ENCODE assay signal across 1 cellular context in the genomic region with DNA sequence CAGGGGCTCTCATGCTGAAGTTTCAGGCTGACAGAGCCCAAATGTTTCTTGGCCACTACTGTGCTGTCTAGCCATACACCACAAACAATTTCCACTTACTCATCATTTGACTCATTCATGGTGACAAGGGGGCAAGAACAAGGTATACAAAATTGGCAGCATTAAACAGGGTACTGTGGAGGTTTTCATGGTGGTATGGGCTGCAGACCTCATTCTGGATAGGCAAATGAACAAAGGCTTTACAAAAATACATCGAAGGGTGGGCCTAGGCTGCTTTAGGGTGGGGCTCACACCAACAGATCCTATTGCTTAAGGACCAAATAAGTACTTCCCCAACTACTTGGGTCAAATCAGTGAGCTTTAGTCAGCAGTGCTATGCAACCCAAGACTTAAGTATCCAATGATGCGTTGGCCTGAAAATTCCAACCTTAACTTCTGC.
TF ChIP-seq lines count a peak whose summit lies in the region.

No MANE protein-coding gene starts in this region.

TF ChIP-seq in GM12878, 131 proteins besides CTCF, POLR2A, EP300 and RAD21 (continued from another document):
- TF ChIP-seq SPI1 (IDR thresholded peaks at IDR 0.05; ENCODE audit: borderline replicate concordance, insufficient read depth, low read depth, low read length) = no peak
- TF ChIP-seq, protein P1, sequence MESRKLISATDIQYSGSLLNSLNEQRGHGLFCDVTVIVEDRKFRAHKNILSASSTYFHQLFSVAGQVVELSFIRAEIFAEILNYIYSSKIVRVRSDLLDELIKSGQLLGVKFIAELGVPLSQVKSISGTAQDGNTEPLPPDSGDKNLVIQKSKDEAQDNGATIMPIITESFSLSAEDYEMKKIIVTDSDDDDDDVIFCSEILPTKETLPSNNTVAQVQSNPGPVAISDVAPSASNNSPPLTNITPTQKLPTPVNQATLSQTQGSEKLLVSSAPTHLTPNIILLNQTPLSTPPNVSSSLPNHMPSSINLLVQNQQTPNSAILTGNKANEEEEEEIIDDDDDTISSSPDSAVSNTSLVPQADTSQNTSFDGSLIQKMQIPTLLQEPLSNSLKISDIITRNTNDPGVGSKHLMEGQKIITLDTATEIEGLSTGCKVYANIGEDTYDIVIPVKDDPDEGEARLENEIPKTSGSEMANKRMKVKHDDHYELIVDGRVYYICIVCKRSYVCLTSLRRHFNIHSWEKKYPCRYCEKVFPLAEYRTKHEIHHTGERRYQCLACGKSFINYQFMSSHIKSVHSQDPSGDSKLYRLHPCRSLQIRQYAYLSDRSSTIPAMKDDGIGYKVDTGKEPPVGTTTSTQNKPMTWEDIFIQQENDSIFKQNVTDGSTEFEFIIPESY (IDR thresholded peaks at IDR 0.05) = no peak
- no peak for TF ChIP-seq CBX5 (IDR thresholded peaks at IDR 0.05; ENCODE audit: low read depth)
- TF ChIP-seq BMI1 (IDR thresholded peaks at IDR 0.05; ENCODE audit: borderline replicate concordance) = no peak
- no peak for TF ChIP-seq YBX1 (IDR thresholded peaks at IDR 0.05)
- no peak for TF ChIP-seq MEF2B (IDR thresholded peaks at IDR 0.05; ENCODE audit: partially characterized antibody, poor library complexity, severe bottlenecking)
- TF ChIP-seq POU2F2 (IDR thresholded peaks at IDR 0.05; ENCODE audit: borderline replicate concordance, low read depth, low read length) = no peak
- no peak for TF ChIP-seq SP1 (IDR thresholded peaks at IDR 0.05; ENCODE audit: low read depth, low read length)
- TF ChIP-seq TCF7 (IDR thresholded peaks at IDR 0.05; ENCODE audit: borderline replicate concordance) = no peak
- TF ChIP-seq RUNX3 (IDR thresholded peaks at IDR 0.05; ENCODE audit: low read length) = peak; percentile 89
- TF ChIP-seq IRF4 (IDR thresholded peaks at IDR 0.05; ENCODE audit: low read depth, low read length) = 0 out of 2 replicates have a peak, but pooled peaks have one; percentile 62
- no peak for TF ChIP-seq MYC (IDR thresholded peaks at IDR 0.05; ENCODE audit: insufficient read depth, insufficient read length, insufficient replicate concordance, low read length, severe bottlenecking)
- peak; percentile 38 to 52; a peak in 2 of 4 replicates for TF ChIP-seq IKZF2 (IDR thresholded peaks at IDR 0.05)
- TF ChIP-seq BCL11A (IDR thresholded peaks at IDR 0.05; ENCODE audit: low read depth, low read length) = peak; percentile 46; the same call in 1 of the 2 replicates
- TF ChIP-seq HCFC1 (IDR thresholded peaks at IDR 0.05; ENCODE audit: low read length) = no peak
- no peak for TF ChIP-seq ZNF384 (IDR thresholded peaks at IDR 0.05; ENCODE audit: borderline replicate concordance, low read depth, low read length)
- peak; percentile 41; the same call in 1 of the 2 replicates for TF ChIP-seq MTA2 (IDR thresholded peaks at IDR 0.05; ENCODE audit: low read depth)
- TF ChIP-seq PAX8 (IDR thresholded peaks at IDR 0.05) = no peak
- TF ChIP-seq SMARCA5 (IDR thresholded peaks at IDR 0.05) = no peak
- TF ChIP-seq, protein P2, sequence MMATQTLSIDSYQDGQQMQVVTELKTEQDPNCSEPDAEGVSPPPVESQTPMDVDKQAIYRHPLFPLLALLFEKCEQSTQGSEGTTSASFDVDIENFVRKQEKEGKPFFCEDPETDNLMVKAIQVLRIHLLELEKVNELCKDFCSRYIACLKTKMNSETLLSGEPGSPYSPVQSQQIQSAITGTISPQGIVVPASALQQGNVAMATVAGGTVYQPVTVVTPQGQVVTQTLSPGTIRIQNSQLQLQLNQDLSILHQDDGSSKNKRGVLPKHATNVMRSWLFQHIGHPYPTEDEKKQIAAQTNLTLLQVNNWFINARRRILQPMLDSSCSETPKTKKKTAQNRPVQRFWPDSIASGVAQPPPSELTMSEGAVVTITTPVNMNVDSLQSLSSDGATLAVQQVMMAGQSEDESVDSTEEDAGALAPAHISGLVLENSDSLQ (IDR thresholded peaks at IDR 0.05) = 0 out of 2 replicates have a peak, but pooled peaks have one; percentile 8
- TF ChIP-seq, protein P3, sequence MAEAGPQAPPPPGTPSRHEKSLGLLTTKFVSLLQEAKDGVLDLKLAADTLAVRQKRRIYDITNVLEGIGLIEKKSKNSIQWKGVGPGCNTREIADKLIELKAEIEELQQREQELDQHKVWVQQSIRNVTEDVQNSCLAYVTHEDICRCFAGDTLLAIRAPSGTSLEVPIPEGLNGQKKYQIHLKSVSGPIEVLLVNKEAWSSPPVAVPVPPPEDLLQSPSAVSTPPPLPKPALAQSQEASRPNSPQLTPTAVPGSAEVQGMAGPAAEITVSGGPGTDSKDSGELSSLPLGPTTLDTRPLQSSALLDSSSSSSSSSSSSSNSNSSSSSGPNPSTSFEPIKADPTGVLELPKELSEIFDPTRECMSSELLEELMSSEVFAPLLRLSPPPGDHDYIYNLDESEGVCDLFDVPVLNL (IDR thresholded peaks at IDR 0.05; ENCODE audit: low read depth, low read length) = no peak
- TF ChIP-seq ZNF622 (IDR thresholded peaks at IDR 0.05) = no peak
- no peak for TF ChIP-seq ZSCAN29 (IDR thresholded peaks at IDR 0.05)
- TF ChIP-seq, protein P4, sequence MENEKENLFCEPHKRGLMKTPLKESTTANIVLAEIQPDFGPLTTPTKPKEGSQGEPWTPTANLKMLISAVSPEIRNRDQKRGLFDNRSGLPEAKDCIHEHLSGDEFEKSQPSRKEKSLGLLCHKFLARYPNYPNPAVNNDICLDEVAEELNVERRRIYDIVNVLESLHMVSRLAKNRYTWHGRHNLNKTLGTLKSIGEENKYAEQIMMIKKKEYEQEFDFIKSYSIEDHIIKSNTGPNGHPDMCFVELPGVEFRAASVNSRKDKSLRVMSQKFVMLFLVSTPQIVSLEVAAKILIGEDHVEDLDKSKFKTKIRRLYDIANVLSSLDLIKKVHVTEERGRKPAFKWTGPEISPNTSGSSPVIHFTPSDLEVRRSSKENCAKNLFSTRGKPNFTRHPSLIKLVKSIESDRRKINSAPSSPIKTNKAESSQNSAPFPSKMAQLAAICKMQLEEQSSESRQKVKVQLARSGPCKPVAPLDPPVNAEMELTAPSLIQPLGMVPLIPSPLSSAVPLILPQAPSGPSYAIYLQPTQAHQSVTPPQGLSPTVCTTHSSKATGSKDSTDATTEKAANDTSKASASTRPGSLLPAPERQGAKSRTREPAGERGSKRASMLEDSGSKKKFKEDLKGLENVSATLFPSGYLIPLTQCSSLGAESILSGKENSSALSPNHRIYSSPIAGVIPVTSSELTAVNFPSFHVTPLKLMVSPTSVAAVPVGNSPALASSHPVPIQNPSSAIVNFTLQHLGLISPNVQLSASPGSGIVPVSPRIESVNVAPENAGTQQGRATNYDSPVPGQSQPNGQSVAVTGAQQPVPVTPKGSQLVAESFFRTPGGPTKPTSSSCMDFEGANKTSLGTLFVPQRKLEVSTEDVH (IDR thresholded peaks at IDR 0.05; ENCODE audit: low read depth, partially characterized antibody) = no peak
- TF ChIP-seq ZNF274 (IDR thresholded peaks at IDR 0.05; ENCODE audit: insufficient read depth, insufficient read length) = no peak
- peak; percentile 66 for TF ChIP-seq JUNB (IDR thresholded peaks at IDR 0.05)
- TF ChIP-seq, protein P5, sequence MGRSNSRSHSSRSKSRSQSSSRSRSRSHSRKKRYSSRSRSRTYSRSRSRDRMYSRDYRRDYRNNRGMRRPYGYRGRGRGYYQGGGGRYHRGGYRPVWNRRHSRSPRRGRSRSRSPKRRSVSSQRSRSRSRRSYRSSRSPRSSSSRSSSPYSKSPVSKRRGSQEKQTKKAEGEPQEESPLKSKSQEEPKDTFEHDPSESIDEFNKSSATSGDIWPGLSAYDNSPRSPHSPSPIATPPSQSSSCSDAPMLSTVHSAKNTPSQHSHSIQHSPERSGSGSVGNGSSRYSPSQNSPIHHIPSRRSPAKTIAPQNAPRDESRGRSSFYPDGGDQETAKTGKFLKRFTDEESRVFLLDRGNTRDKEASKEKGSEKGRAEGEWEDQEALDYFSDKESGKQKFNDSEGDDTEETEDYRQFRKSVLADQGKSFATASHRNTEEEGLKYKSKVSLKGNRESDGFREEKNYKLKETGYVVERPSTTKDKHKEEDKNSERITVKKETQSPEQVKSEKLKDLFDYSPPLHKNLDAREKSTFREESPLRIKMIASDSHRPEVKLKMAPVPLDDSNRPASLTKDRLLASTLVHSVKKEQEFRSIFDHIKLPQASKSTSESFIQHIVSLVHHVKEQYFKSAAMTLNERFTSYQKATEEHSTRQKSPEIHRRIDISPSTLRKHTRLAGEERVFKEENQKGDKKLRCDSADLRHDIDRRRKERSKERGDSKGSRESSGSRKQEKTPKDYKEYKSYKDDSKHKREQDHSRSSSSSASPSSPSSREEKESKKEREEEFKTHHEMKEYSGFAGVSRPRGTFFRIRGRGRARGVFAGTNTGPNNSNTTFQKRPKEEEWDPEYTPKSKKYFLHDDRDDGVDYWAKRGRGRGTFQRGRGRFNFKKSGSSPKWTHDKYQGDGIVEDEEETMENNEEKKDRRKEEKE (IDR thresholded peaks at IDR 0.05) = no peak
- TF ChIP-seq, protein P6, sequence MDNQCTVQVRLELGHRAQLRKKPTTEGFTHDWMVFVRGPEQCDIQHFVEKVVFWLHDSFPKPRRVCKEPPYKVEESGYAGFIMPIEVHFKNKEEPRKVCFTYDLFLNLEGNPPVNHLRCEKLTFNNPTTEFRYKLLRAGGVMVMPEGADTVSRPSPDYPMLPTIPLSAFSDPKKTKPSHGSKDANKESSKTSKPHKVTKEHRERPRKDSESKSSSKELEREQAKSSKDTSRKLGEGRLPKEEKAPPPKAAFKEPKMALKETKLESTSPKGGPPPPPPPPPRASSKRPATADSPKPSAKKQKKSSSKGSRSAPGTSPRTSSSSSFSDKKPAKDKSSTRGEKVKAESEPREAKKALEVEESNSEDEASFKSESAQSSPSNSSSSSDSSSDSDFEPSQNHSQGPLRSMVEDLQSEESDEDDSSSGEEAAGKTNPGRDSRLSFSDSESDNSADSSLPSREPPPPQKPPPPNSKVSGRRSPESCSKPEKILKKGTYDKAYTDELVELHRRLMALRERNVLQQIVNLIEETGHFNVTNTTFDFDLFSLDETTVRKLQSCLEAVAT (IDR thresholded peaks at IDR 0.05) = no peak
- no peak for TF ChIP-seq POLR2AphosphoS5 (IDR thresholded peaks at IDR 0.05; ENCODE audit: low read length)
- TF ChIP-seq EZH2 (IDR thresholded peaks at IDR 0.05; ENCODE audit: borderline replicate concordance, control insufficient read depth, low read depth, low read length) = no peak
- TF ChIP-seq, protein P7, sequence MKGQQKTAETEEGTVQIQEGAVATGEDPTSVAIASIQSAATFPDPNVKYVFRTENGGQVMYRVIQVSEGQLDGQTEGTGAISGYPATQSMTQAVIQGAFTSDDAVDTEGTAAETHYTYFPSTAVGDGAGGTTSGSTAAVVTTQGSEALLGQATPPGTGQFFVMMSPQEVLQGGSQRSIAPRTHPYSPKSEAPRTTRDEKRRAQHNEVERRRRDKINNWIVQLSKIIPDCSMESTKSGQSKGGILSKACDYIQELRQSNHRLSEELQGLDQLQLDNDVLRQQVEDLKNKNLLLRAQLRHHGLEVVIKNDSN (IDR thresholded peaks at IDR 0.05; ENCODE audit: borderline replicate concordance, extremely low read length, insufficient read depth, low read depth, low read length) = no peak
TF ChIP-seq in GM12878: peak in this region for 10.
